ENCODE assay signal across 1 cellular context in the genomic region with DNA sequence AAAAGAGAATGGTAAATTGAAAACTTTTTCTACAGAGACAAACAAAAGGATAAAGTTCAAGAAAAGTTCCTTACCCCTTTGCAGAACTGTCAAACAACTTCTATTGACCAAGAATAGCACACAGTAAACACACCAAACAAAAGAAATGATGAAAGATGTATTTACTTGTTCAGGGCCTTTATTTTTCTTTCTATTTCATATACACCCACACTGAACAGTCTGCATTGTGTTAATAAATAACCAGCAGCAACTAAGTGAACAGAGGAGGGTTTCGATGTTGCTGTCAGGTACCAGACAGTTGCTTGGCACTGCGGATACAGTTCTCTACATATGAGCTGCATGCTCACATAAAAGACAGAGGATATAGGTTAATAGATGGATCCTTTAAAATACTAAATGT.
TF ChIP-seq lines count a peak whose summit lies in the region.

No MANE protein-coding gene starts in this region.

TF ChIP-seq in GM12878, 131 proteins besides CTCF, POLR2A, EP300 and RAD21 (continued from another document):
- TF ChIP-seq SIX5 (IDR thresholded peaks at IDR 0.05; ENCODE audit: low read depth, low read length, severe bottlenecking) (no peak), PBX3 (IDR thresholded peaks at IDR 0.05; ENCODE audit: insufficient replicate concordance, low read depth, low read length) (no peak), NR2C2 (IDR thresholded peaks at IDR 0.05; ENCODE audit: borderline replicate concordance, control insufficient read depth, insufficient read length, low read depth) (no peak), MYB (IDR thresholded peaks at IDR 0.05; ENCODE audit: borderline replicate concordance, low read depth, low read length) (no peak)
